17 cellular contexts compared by ENCODE assay signal in the genomic region with DNA sequence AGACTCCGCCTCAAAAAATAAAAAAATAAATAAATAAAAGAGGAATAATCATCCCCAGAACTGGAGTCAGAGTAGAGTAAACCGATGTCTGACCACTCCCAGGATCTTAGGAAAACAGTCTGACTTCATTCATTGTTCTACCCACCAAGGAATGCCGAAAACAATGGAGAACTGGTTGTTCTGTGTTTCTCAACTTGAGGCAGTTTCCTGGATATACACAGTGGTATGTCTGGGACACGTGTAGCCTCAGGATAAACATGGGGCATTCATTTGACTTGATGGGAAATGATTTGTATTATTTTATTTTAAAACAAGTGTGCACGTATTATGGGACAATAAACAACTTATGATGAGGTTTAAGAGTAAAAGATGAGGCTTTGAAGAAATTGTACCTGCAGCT.
"Had no signal": no experiment of that assay in that cellular context is flagged by ENCODE, and none has a peak within 500 bp of the region (broad histone marks: within the 10 kb centered on the region; RNA-seq: fewer than 3 reads in every experiment).

No MANE protein-coding gene starts in this region.

- DNase-seq: central memory CD4-positive, alpha-beta T cell; dorsolateral prefrontal cortex; effector memory CD4-positive, alpha-beta T cell; erythroblast; head of caudate nucleus; kidney; left colon; mucosa of descending colon; naive thymus-derived CD8-positive, alpha-beta T cell; posterior cingulate gyrus; small intestine; stimulated activated CD4-positive, alpha-beta T cell treated with anti-CD3 and anti-CD28 coated beads, Interleukin-2, amount 100 ng/mL, for 48 hours; stimulated activated naive CD4-positive, alpha-beta T cell treated with Interleukin-2 at 50 U/mL for 16 hours had no signal

- H3K9me3 ChIP-seq: mucosa of descending colon had no signal

- H3K27ac ChIP-seq: coronary artery, dorsolateral prefrontal cortex, gastroesophageal sphincter, hepatocyte, right atrium auricular region had no signal

- H3K4me3 ChIP-seq: coronary artery, dorsolateral prefrontal cortex, gastroesophageal sphincter, hepatocyte, mucosa of descending colon, right atrium auricular region had no signal

- ATAC-seq: gastroesophageal sphincter; left colon; mucosa of descending colon; naive thymus-derived CD8-positive, alpha-beta T cell had no signal

- H3K4me1 ChIP-seq: gastroesophageal sphincter, right atrium auricular region had no signal

- H3K79me2 ChIP-seq: hepatocyte had no signal

- H2AFZ ChIP-seq: hepatocyte had no signal

- H3K4me2 ChIP-seq: hepatocyte had no signal

- H3K27me3 ChIP-seq: dorsolateral prefrontal cortex, hepatocyte, right atrium auricular region had no signal

- H3K36me3 Mint-ChIP-seq: naive thymus-derived CD8-positive, alpha-beta T cell had no signal

- H3K4me3 Mint-ChIP-seq: naive thymus-derived CD8-positive, alpha-beta T cell had no signal

- H3K36me3 ChIP-seq: gastroesophageal sphincter, right atrium auricular region had no signal

- H3K9me3 Mint-ChIP-seq: naive thymus-derived CD8-positive, alpha-beta T cell had no signal
